Comparison of ENCODE assay signal across 26 cellular contexts in the genomic region with DNA sequence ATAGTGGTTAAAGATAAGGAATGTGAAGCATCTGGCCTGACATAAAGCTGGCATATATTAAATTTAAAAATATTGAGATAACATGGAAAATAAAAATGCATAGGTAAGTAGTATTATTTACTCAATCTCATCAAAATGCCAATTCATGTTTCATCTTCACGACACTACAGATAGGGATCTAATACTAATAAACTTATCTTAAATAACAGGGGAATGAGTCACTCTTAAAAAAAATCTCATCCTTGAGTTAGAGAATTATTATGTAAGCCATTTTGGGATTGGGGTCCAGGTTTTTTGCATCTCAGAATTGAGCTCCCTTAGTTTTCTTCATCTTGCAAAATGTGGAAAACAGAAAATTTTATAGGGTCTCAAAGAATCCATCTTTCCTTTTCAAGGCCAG.
"Had no signal": no experiment of that assay in that cellular context is flagged by ENCODE, and none has a peak within 500 bp of the region (broad histone marks: within the 10 kb centered on the region; RNA-seq: fewer than 3 reads in every experiment).

No MANE protein-coding gene starts in this region.

- H3K27me3 ChIP-seq: Peyer's patch, SJSA1 had no signal

- H3K27ac Mint-ChIP-seq: activated CD4-positive, alpha-beta memory T cell treated with anti-CD3 and anti-CD28 coated beads, Interleukin-2, amount 10 ng/mL, durations not matched to agents 7 days and 5 days; activated naive CD4-positive, alpha-beta T cell treated with anti-CD3 and anti-CD28 coated beads, Interleukin-2, amount 10 ng/mL, durations not matched to agents 7 days and 5 days; activated naive CD8-positive, alpha-beta T cell treated with anti-CD3 and anti-CD28 coated beads for 36 hours had no signal

- H3K27me3 Mint-ChIP-seq: activated CD4-positive, alpha-beta memory T cell treated with anti-CD3 and anti-CD28 coated beads, Interleukin-2, amount 10 ng/mL, durations not matched to agents 7 days and 5 days; activated naive CD4-positive, alpha-beta T cell treated with anti-CD3 and anti-CD28 coated beads, Interleukin-2, amount 10 ng/mL, durations not matched to agents 7 days and 5 days; activated naive CD8-positive, alpha-beta T cell treated with anti-CD3 and anti-CD28 coated beads for 36 hours; activated T-helper 17 cell treated with anti-CD3 and anti-CD28 coated beads, Interleukin-2, amount 50 U/mL, for 72 hours had no signal

- H3K9me3 ChIP-seq: Peyer's patch, SJSA1 had no signal

- FAIRE-seq: colon, TTC549 had no signal

- H3K4me1 ChIP-seq: Peyer's patch had no signal

- H3K27ac ChIP-seq: Peyer's patch, SJSA1, VCaP had no signal

- H3K9me3 Mint-ChIP-seq: activated naive CD4-positive, alpha-beta T cell treated with anti-CD3 and anti-CD28 coated beads, Interleukin-2, amount 10 ng/mL, durations not matched to agents 7 days and 5 days; activated naive CD8-positive, alpha-beta T cell treated with anti-CD3 and anti-CD28 coated beads for 36 hours; activated T-helper 17 cell treated with anti-CD3 and anti-CD28 coated beads, Interleukin-2, amount 50 U/mL, for 72 hours had no signal

- H3K4me3 Mint-ChIP-seq: activated CD4-positive, alpha-beta memory T cell treated with anti-CD3 and anti-CD28 coated beads, Interleukin-2, amount 10 ng/mL, durations not matched to agents 7 days and 5 days; activated naive CD4-positive, alpha-beta T cell treated with anti-CD3 and anti-CD28 coated beads, Interleukin-2, amount 10 ng/mL, durations not matched to agents 7 days and 5 days; activated naive CD8-positive, alpha-beta T cell treated with anti-CD3 and anti-CD28 coated beads for 36 hours had no signal

- DNase-seq: activated CD4-positive, alpha-beta memory T cell treated with anti-CD3 and anti-CD28 coated beads, Interleukin-2, amount 10 ng/mL, durations not matched to agents 7 days and 5 days; activated CD4-positive, alpha-beta T cell treated with anti-CD3 and anti-CD28 coated beads, Interleukin-2, amount 50 U/mL, for 1 hour; activated CD4-positive, CD25-positive, alpha-beta regulatory T cell; activated gamma-delta T cell; activated naive CD4-positive, alpha-beta T cell treated with anti-CD3 and anti-CD28 coated beads, Interleukin-2, amount 10 ng/mL, durations not matched to agents 7 days and 5 days; activated naive CD8-positive, alpha-beta T cell treated with anti-CD3 and anti-CD28 coated beads for 36 hours; activated T-cell treated with anti-CD3 and anti-CD28 coated beads for 4 hours; activated T-cell treated with anti-CD3 and anti-CD28 coated beads, Interleukin-2, amount 50 U/mL, for 48 hours; cerebellar nuclear complex; NCI-H1092; NCI-H1417; NCI-H1930; NCI-H2107; NCI-H2171 treated with DMSO at 0.1 percent for 48 hours; NCI-H226; NCI-H526; NCI-H774; Peyer's patch; SHP77; T-helper 2 cell; T1000 had no signal

- H3K4me3 ChIP-seq: Peyer's patch, SJSA1 had no signal

- ATAC-seq: activated T-helper 17 cell treated with anti-CD3 and anti-CD28 coated beads, Interleukin-2, amount 50 U/mL, for 72 hours had no signal

- H3K36me3 ChIP-seq: Peyer's patch, SJSA1 had no signal

- H3K36me3 Mint-ChIP-seq: activated naive CD4-positive, alpha-beta T cell treated with anti-CD3 and anti-CD28 coated beads, Interleukin-2, amount 10 ng/mL, durations not matched to agents 7 days and 5 days; activated naive CD8-positive, alpha-beta T cell treated with anti-CD3 and anti-CD28 coated beads for 36 hours had no signal
